ENCODE assay signal across 23 cellular contexts in genomic region chr5:169385636-169386035, GRCh38.
"Had no signal": no experiment of that assay in that cellular context is flagged by ENCODE, and none has a peak within 500 bp of the region (broad histone marks: within the 10 kb centered on the region; RNA-seq: fewer than 3 reads in every experiment).

No MANE protein-coding gene starts in this region.

- H3K9me3 ChIP-seq: neutrophil, pancreas, psoas muscle, right lobe of liver, stomach, thoracic aorta, thyroid gland, tibial nerve, vagina had no signal

- H3K36me3 ChIP-seq: neutrophil, pancreas, right lobe of liver, sigmoid colon, stomach, thoracic aorta, thyroid gland, tibial nerve, vagina had no signal

- H3K27me3 ChIP-seq: neutrophil, pancreas, right lobe of liver, sigmoid colon, thyroid gland, tibial nerve, vagina had no signal

- H3K4me3 ChIP-seq: pancreas, psoas muscle, right lobe of liver, sigmoid colon, stomach, thoracic aorta, thyroid gland, tibial nerve, vagina had no signal

- ATAC-seq: naive thymus-derived CD8-positive, alpha-beta T cell; natural killer cell treated with Interleukin-12 subunit alpha and Interleukin-12 subunit beta and Interleukin-15 and Interleukin-18, amount 100 ng/mL, for 72 hours; pancreas; psoas muscle; right lobe of liver; stimulated activated effector memory CD8-positive, alpha-beta T cell treated with anti-CD3 and anti-CD28 coated beads, Interleukin-12 subunit alpha, Interleukin-12 subunit beta, amount 100 ng/mL, for 72 hours; stimulated activated naive B cell treated with anti-CD40 and anti-IgM and Interleukin-4, amounts not matched to agents 10 μg/mL and 1 μg/mL and 100 μg/mL, for 72 hours had no signal

- H3K4me1 ChIP-seq: pancreas, psoas muscle, right lobe of liver, sigmoid colon, stomach, thyroid gland, tibial nerve, vagina had no signal

- DNase-seq: naive thymus-derived CD8-positive, alpha-beta T cell; nephron progenitor cell; nucleus accumbens; pancreas; psoas muscle; right cardiac atrium; right lobe of liver; sigmoid colon; small intestine; stimulated activated CD4-positive, alpha-beta T cell treated with anti-CD3 and anti-CD28 coated beads, Interleukin-15, amount 100 ng/mL, for 24 hours; stimulated activated CD4-positive, alpha-beta T cell treated with anti-CD3 and anti-CD28 coated beads, Interleukin-2, amount 100 ng/mL, for 24 hours; stimulated activated CD4-positive, alpha-beta T cell treated with anti-CD3 and anti-CD28 coated beads, Interleukin-2, amount 100 ng/mL, for 48 hours; stimulated activated CD4-positive, alpha-beta T cell treated with anti-CD3 and anti-CD28 coated beads, Interleukin-4, amount 100 ng/mL, for 24 hours; stimulated activated naive B cell treated with anti-CD40 and anti-IgM and Interleukin-4, amounts not matched to agents 10 μg/mL and 1 μg/mL and 100 μg/mL, for 72 hours; stimulated activated naive CD4-positive, alpha-beta T cell treated with Interleukin-2 at 50 U/mL for 16 hours; stomach; thyroid gland had no signal

- H3K27ac ChIP-seq: neutrophil, pancreas, psoas muscle, right lobe of liver, sigmoid colon, stomach, thoracic aorta, thyroid gland, tibial nerve, vagina had no signal
